In genomic region chr1:92926873-92927272, GRCh38 we compare ENCODE assay signal across 1 cellular context.
A peak's percentile ranks its signal among the peaks of the same experiment; 100 is the strongest.
TF ChIP-seq lines count a peak whose summit lies in the region.

No MANE protein-coding gene starts in this region.

TF ChIP-seq in GM12878, 131 proteins besides CTCF, POLR2A, EP300 and RAD21:
- TF ChIP-seq GATAD2B (conservative IDR thresholded peaks at IDR 0.05; ENCODE audit: low read depth): no peak
- TF ChIP-seq IRF4 (IDR thresholded peaks at IDR 0.05; ENCODE audit: low read depth, low read length): 0 out of 2 replicates have a peak, but pooled peaks have one; percentile 15
- no peak for TF ChIP-seq JUNB (IDR thresholded peaks at IDR 0.05)
- TF ChIP-seq MLLT1 (IDR thresholded peaks at IDR 0.05): no peak
- TF ChIP-seq ZBTB40 (IDR thresholded peaks at IDR 0.05; ENCODE audit: borderline replicate concordance): peak; percentile 80; the same call in 1 of the 2 replicates
- no peak for TF ChIP-seq ZNF274 (IDR thresholded peaks at IDR 0.05; ENCODE audit: insufficient read depth, insufficient read length)
- TF ChIP-seq BCL11A (IDR thresholded peaks at IDR 0.05; ENCODE audit: low read depth, low read length): no peak
- peak; percentile 89 for TF ChIP-seq NR2F1 (conservative IDR thresholded peaks at IDR 0.05)
- no peak for TF ChIP-seq HDGF (IDR thresholded peaks at IDR 0.05)
- no peak for TF ChIP-seq SP1 (IDR thresholded peaks at IDR 0.05; ENCODE audit: low read depth, low read length)
- TF ChIP-seq USF2 (IDR thresholded peaks at IDR 0.05; ENCODE audit: borderline replicate concordance, low read depth, low read length): no peak
- TF ChIP-seq SPI1 (IDR thresholded peaks at IDR 0.05; ENCODE audit: borderline replicate concordance, insufficient read depth, low read depth, low read length): peak; percentile 75
- no peak for TF ChIP-seq HSF1 (IDR thresholded peaks at IDR 0.05; ENCODE audit: low read depth, low read length)
- no peak for TF ChIP-seq PKNOX1 (IDR thresholded peaks at IDR 0.05)
- no peak for TF ChIP-seq RFX5 (IDR thresholded peaks at IDR 0.05; ENCODE audit: low read depth, low read length)
- TF ChIP-seq ZNF384 (IDR thresholded peaks at IDR 0.05; ENCODE audit: borderline replicate concordance, low read depth, low read length): peak; percentile 65
- TF ChIP-seq EZH2 (IDR thresholded peaks at IDR 0.05; ENCODE audit: borderline replicate concordance, control insufficient read depth, low read depth, low read length): no peak
- TF ChIP-seq DPF2 (IDR thresholded peaks at IDR 0.05): 0 out of 2 replicates have a peak, but pooled peaks have one; percentile 25
